15 cellular contexts compared by ENCODE assay signal in the genomic region with DNA sequence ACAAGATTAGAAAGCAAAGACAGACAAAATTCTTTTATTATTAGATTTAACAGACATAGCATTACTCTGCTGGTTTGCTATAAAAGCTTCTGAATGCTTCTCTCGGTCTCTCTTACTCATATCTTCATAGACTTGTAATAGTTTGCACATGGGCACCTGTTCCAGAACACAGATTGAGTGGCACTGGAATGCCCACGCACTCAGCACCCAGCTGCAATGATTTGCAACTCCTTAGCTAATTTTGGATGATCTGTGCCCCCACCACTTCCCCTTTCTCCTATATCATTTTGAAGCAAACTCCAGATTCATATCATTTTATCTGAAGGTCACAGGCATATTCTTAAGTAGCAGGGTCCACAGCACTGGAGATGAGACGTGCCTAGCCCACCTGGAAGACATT.
"Had no signal": no experiment of that assay in that cellular context is flagged by ENCODE, and none has a peak within 500 bp of the region (broad histone marks: within the 10 kb centered on the region; RNA-seq: fewer than 3 reads in every experiment).

No MANE protein-coding gene starts in this region.

- H3K9me3 ChIP-seq: ascending aorta, esophagus muscularis mucosa, psoas muscle, testis had no signal

- H3K27ac ChIP-seq: ascending aorta, esophagus muscularis mucosa, psoas muscle, testis, WERI-Rb-1 had no signal

- H3K36me3 ChIP-seq: ascending aorta, WERI-Rb-1 had no signal

- H3K27me3 ChIP-seq: ascending aorta, testis had no signal

- H3K4me3 ChIP-seq: ascending aorta, esophagus muscularis mucosa, psoas muscle, testis had no signal

- DNase-seq: activated CD4-positive, alpha-beta T cell treated with anti-CD3 and anti-CD28 coated beads for 36 hours; activated CD8-positive, alpha-beta memory T cell treated with anti-CD3 and anti-CD28 coated beads, Interleukin-2, amount 50 U/mL, for 48 hours; activated CD8-positive, alpha-beta T cell treated with anti-CD3 and anti-CD28 coated beads for 36 hours; mesendoderm; psoas muscle; stimulated activated CD4-positive, alpha-beta T cell treated with anti-CD3 and anti-CD28 coated beads, Interleukin-2, amount 100 ng/mL, for 48 hours; stimulated activated naive CD8-positive, alpha-beta T cell treated with anti-CD3 and anti-CD28 coated beads, Interleukin-15, amount 100 ng/mL, for 72 hours; T-helper 9 cell; testis; WERI-Rb-1 had no signal

- FAIRE-seq: colon, islet of Langerhans had no signal

- H3K4me1 ChIP-seq: ascending aorta, testis had no signal

- ATAC-seq: activated CD4-positive, alpha-beta T cell treated with anti-CD3 and anti-CD28 coated beads for 36 hours; activated CD8-positive, alpha-beta T cell treated with anti-CD3 and anti-CD28 coated beads for 36 hours; left lobe of liver; psoas muscle; stimulated activated naive CD8-positive, alpha-beta T cell treated with anti-CD3 and anti-CD28 coated beads, Interleukin-15, amount 100 ng/mL, for 72 hours had no signal
